In genomic region chr2:116511426-116511825, GRCh38 we compare ENCODE assay signal across 26 cellular contexts.
DNase-seq lines count a peak whose midpoint lies in the region; ATAC-seq and TF ChIP-seq lines count a peak whose summit lies in the region.
"Had no signal": no experiment of that assay in that cellular context is flagged by ENCODE, and none has a peak within 500 bp of the region (broad histone marks: within the 10 kb centered on the region; RNA-seq: fewer than 3 reads in every experiment).

No MANE protein-coding gene starts in this region.

- intact Hi-C loops in activated naive CD4-positive, alpha-beta T cell treated with anti-CD3 and anti-CD28 coated beads for 36 hours (cut with micrococcal nuclease), result loop anchor here (5.0 kb wide), 1 partner anchor 1261 kb away; no protein-coding TSS in a partner anchor

- DNase-seq in DMS53 (lab: John Stamatoyannopoulos, UW) (peak; percentile 41), DMS53 treated with DMSO at 0.1 percent for 48 hours (lab: John Stamatoyannopoulos, UW; ENCODE audit: unreplicated experiment) (peak; percentile 6), SHP77 (lab: John Stamatoyannopoulos, UW) (peak; percentile 1 to 25), medulla oblongata (ENCODE audit: extremely low spot score) (no peak)
- no peak for DNase-seq in activated naive CD4-positive, alpha-beta T cell treated with anti-CD3 and anti-CD28 coated beads for 36 hours
- DNase-seq: BE2C; CD8-positive, alpha-beta memory T cell; DMS 273 treated with DMSO at 0.1 percent for 48 hours; DND-41; H7; Karpas-422; MV-4-11; NCI-H1105; NCI-H1694; NCI-H2029 treated with DMSO at 0.1 percent for 48 hours; NCI-H2171; NCI-H226; NCI-H524; NCI-H82; Peyer's patch; SJCRH30; T-helper 17 cell had no signal

- no peaks in the 10 kb centered on the region for H3K27me3 Mint-ChIP-seq in nephron (ENCODE audit: low read depth)
- no peaks in the 10 kb centered on the region for H3K27me3 Mint-ChIP-seq in activated naive CD4-positive, alpha-beta T cell treated with anti-CD3 and anti-CD28 coated beads for 36 hours (ENCODE audit: low read depth)
- H3K27me3 Mint-ChIP-seq: CD8-positive, alpha-beta memory T cell; T-helper 17 cell had no signal

- H3K4me1 Mint-ChIP-seq in nephron, result peaks cover 16% of the 10 kb centered on the region
- H3K4me1 Mint-ChIP-seq in activated naive CD4-positive, alpha-beta T cell treated with anti-CD3 and anti-CD28 coated beads for 36 hours (ENCODE audit: low read depth), result no peaks in the 10 kb centered on the region
- H3K4me1 Mint-ChIP-seq: CD14-positive monocyte; CD8-positive, alpha-beta memory T cell; T-helper 17 cell had no signal

- peak overlapping the region; percentile 52 to 76 (median 72) for H3K27ac Mint-ChIP-seq in nephron
- H3K27ac Mint-ChIP-seq in activated naive CD4-positive, alpha-beta T cell treated with anti-CD3 and anti-CD28 coated beads for 36 hours, result no peak overlapping the region
- H3K27ac Mint-ChIP-seq: CD14-positive monocyte, T-helper 17 cell had no signal

- H3K36me3 Mint-ChIP-seq in nephron (ENCODE audit: low read depth), result no peaks in the 10 kb centered on the region
- H3K36me3 Mint-ChIP-seq in activated naive CD4-positive, alpha-beta T cell treated with anti-CD3 and anti-CD28 coated beads for 36 hours (ENCODE audit: low read depth), result no peaks in the 10 kb centered on the region
- H3K36me3 Mint-ChIP-seq: CD14-positive monocyte; CD8-positive, alpha-beta memory T cell had no signal

- TF ChIP-seq CTCF in nephron (IDR thresholded peaks at IDR 0.05; ENCODE audit: unreplicated experiment in 3 of 3), result no peak

- CTCF ChIA-PET in activated naive CD4-positive, alpha-beta T cell treated with anti-CD3 and anti-CD28 coated beads for 36 hours (lab: Charles Lee), result interaction anchor here (0.7 kb wide), 1 partner anchor 609 kb away, joined by 3 read pairs; no protein-coding TSS in a partner anchor

- no peak for ATAC-seq in HG02571 (IDR thresholded peaks at IDR 0.05; ENCODE audit: unreplicated experiment)
- ATAC-seq: SK-N-SH treated with all-trans-retinoic acid at 6 μM for 48 hours, T-helper 17 cell had no signal

- H3K4me3 Mint-ChIP-seq in nephron, result no peak overlapping the region
- no peak overlapping the region for H3K4me3 Mint-ChIP-seq in activated naive CD4-positive, alpha-beta T cell treated with anti-CD3 and anti-CD28 coated beads for 36 hours
- H3K4me3 Mint-ChIP-seq: CD14-positive monocyte; CD8-positive, alpha-beta memory T cell; T-helper 17 cell had no signal

- H3K9me3 Mint-ChIP-seq in nephron, result peaks cover 4% of the 10 kb centered on the region
- H3K9me3 Mint-ChIP-seq in activated naive CD4-positive, alpha-beta T cell treated with anti-CD3 and anti-CD28 coated beads for 36 hours, result peaks cover 9% of the 10 kb centered on the region

Comparison
In these comparisons a context has a peak if more than half of its experiments do, and no peak if none do; other contexts are left out.
1. DNase-seq: peak in DMS53 (single experiment), DMS53 treated with DMSO at 0.1 percent for 48 hours (single experiment) and SHP77 (2 of 2); none in activated naive CD4-positive, alpha-beta T cell treated with anti-CD3 and anti-CD28 coated beads for 36 hours (single experiment) and medulla oblongata (single experiment).